1 cellular context compared by ENCODE assay signal in genomic region chr14:101797785-101798342, GRCh38.
TF ChIP-seq lines count a peak whose summit lies in the region.

No MANE protein-coding gene starts in this region.

TF ChIP-seq in H1, 55 proteins besides CTCF, POLR2A, EP300 and RAD21 (continued from another document):
- TF ChIP-seq NANOG (IDR thresholded peaks at IDR 0.05; ENCODE audit: insufficient read depth, low read depth, low read length, poor library complexity, severe bottlenecking) (no peak), GTF2F1 (IDR thresholded peaks at IDR 0.05; ENCODE audit: borderline replicate concordance, low read depth, low read length) (no peak), SRF (IDR thresholded peaks at IDR 0.05; ENCODE audit: low read depth, low read length) (no peak), BACH1 (IDR thresholded peaks at IDR 0.05; ENCODE audit: low read length) (no peak), NRF1 (IDR thresholded peaks at IDR 0.05; ENCODE audit: low read depth, low read length) (no peak), EGR1 (IDR thresholded peaks at IDR 0.05; ENCODE audit: borderline replicate concordance, low read depth, low read length) (no peak), KDM1A (IDR thresholded peaks at IDR 0.05; ENCODE audit: borderline replicate concordance, low read length) (no peak), CBX5 (IDR thresholded peaks at IDR 0.05; ENCODE audit: low read depth, low read length) (no peak), ZNF274 (IDR thresholded peaks at IDR 0.05; ENCODE audit: borderline replicate concordance, extremely low read depth, low read length) (no peak), TBP (IDR thresholded peaks at IDR 0.05; ENCODE audit: low read depth, low read length) (no peak), TCF12 (IDR thresholded peaks at IDR 0.05; ENCODE audit: low read depth, low read length) (no peak), BRCA1 (IDR thresholded peaks at IDR 0.05; ENCODE audit: low read depth, low read length) (no peak), POU5F1 (IDR thresholded peaks at IDR 0.05; ENCODE audit: low read depth, low read length) (no peak), POLR2AphosphoS5 (IDR thresholded peaks at IDR 0.05; ENCODE audit: low read depth, low read length) (no peak), RFX5 (IDR thresholded peaks at IDR 0.05; ENCODE audit: borderline replicate concordance, low read depth, low read length) (no peak)
